Comparison of ENCODE assay signal across 14 cellular contexts in the genomic region with DNA sequence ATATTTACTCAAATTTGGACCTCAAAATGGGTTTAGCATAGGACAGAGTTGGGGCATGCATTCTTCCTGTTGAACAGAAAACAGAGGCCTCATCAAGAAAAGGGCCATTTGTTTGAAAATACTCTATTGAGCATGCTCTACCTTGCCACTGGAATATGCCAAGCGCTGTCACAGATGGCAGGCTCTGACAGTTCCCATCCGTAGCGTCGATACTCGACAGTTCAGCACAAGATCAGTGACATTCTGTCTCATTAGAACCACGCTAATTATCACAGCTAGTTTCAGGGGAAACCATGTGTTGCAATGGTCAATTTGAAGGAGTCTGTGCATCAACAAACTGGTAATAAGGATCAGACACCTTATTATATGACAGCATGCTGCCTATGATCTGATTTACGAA. TPM values are rescaled to one million over a fixed set of nuclear protein-coding genes. Genes with fewer than 3 reads are reported as not detected.
DNase-seq lines count a peak whose midpoint lies in the region; ATAC-seq and TF ChIP-seq lines count a peak whose summit lies in the region.
"Had no signal": no experiment of that assay in that cellular context is flagged by ENCODE, and none has a peak within 500 bp of the region (broad histone marks: within the 10 kb centered on the region; RNA-seq: fewer than 3 reads in every experiment).

No MANE protein-coding gene starts in this region.

- CTCF ChIA-PET in activated naive CD4-positive, alpha-beta T cell treated with anti-CD3 and anti-CD28 coated beads for 36 hours (lab: Charles Lee), result no interaction called here

- no peak overlapping the region for H3K4me3 ChIP-seq in adrenal gland
- H3K4me3 ChIP-seq: lower lobe of right lung had no signal

- no peaks in the 10 kb centered on the region for H3K9me3 Mint-ChIP-seq in activated naive CD4-positive, alpha-beta T cell treated with anti-CD3 and anti-CD28 coated beads for 36 hours
- no peaks in the 10 kb centered on the region for H3K9me3 Mint-ChIP-seq in activated naive CD8-positive, alpha-beta T cell treated with anti-CD3 and anti-CD28 coated beads, Interleukin-2, amount 50 U/mL, for 24 hours
- H3K9me3 Mint-ChIP-seq in type B pancreatic cell, result no peaks in the 10 kb centered on the region
- H3K9me3 Mint-ChIP-seq: nephron had no signal

- no peak for TF ChIP-seq POLR2A in adrenal gland (IDR thresholded peaks at IDR 0.05)

- peaks cover 75% of the 10 kb centered on the region for H3K36me3 Mint-ChIP-seq in activated naive CD4-positive, alpha-beta T cell treated with anti-CD3 and anti-CD28 coated beads for 36 hours (ENCODE audit: low read depth)
- H3K36me3 Mint-ChIP-seq in activated naive CD8-positive, alpha-beta T cell treated with anti-CD3 and anti-CD28 coated beads, Interleukin-2, amount 50 U/mL, for 24 hours (ENCODE audit: low read depth), result peaks cover 83% of the 10 kb centered on the region
- peaks cover 23% of the 10 kb centered on the region for H3K36me3 Mint-ChIP-seq in type B pancreatic cell

- ATAC-seq in activated naive CD8-positive, alpha-beta T cell treated with anti-CD3 and anti-CD28 coated beads, Interleukin-2, amount 50 U/mL, for 24 hours, result peak; percentile 25
- ATAC-seq: HepG2, lower lobe of right lung, PC-3 had no signal

- no peak overlapping the region for H3K4me3 Mint-ChIP-seq in activated naive CD4-positive, alpha-beta T cell treated with anti-CD3 and anti-CD28 coated beads for 36 hours
- peak overlapping the region; percentile 28 for H3K4me3 Mint-ChIP-seq in activated naive CD8-positive, alpha-beta T cell treated with anti-CD3 and anti-CD28 coated beads, Interleukin-2, amount 50 U/mL, for 24 hours
- no peak overlapping the region for H3K4me3 Mint-ChIP-seq in type B pancreatic cell

- no peaks in the 10 kb centered on the region for H3K27me3 ChIP-seq in adrenal gland

- DNase-seq in activated naive CD4-positive, alpha-beta T cell treated with anti-CD3 and anti-CD28 coated beads for 36 hours, result no peak
- no peak for DNase-seq in activated naive CD4-positive, alpha-beta T cell treated with anti-CD3 and anti-CD28 coated beads, Interleukin-2, amount 50 U/mL, for 16 hours
- DNase-seq in NCI-H1930 (lab: John Stamatoyannopoulos, UW) (peak; percentile 60 to 82), type B pancreatic cell (ENCODE audit: extremely low spot score, unreplicated experiment) (no peak), NCI-H2227 treated with DMSO at 0.1 percent for 48 hours (lab: John Stamatoyannopoulos, UW) (no peak), adrenal gland (no peak)
- DNase-seq in activated naive CD8-positive, alpha-beta T cell treated with anti-CD3 and anti-CD28 coated beads, Interleukin-2, amount 50 U/mL, for 24 hours, result no peak
- DNase-seq: AML-193, lower lobe of right lung, NCI-H446, PC-3, WERI-Rb-1 had no signal

- intact Hi-C loops in activated naive CD4-positive, alpha-beta T cell treated with anti-CD3 and anti-CD28 coated beads for 36 hours (cut with micrococcal nuclease), result no loop called here
- intact Hi-C loops in adrenal gland (cut with DNase I), result no loop called here

- no peaks in the 10 kb centered on the region for H3K27me3 Mint-ChIP-seq in activated naive CD4-positive, alpha-beta T cell treated with anti-CD3 and anti-CD28 coated beads for 36 hours (ENCODE audit: low read depth)
- H3K27me3 Mint-ChIP-seq in activated naive CD8-positive, alpha-beta T cell treated with anti-CD3 and anti-CD28 coated beads, Interleukin-2, amount 50 U/mL, for 24 hours, result no peaks in the 10 kb centered on the region
- no peaks in the 10 kb centered on the region for H3K27me3 Mint-ChIP-seq in type B pancreatic cell

- peak overlapping the region; percentile 79 for H3K27ac Mint-ChIP-seq in activated naive CD4-positive, alpha-beta T cell treated with anti-CD3 and anti-CD28 coated beads for 36 hours
- H3K27ac Mint-ChIP-seq in activated naive CD8-positive, alpha-beta T cell treated with anti-CD3 and anti-CD28 coated beads, Interleukin-2, amount 50 U/mL, for 24 hours, result peak overlapping the region; percentile 84
- H3K27ac Mint-ChIP-seq in type B pancreatic cell, result peak overlapping the region; percentile 11

- no peaks in the 10 kb centered on the region for H3K9me3 ChIP-seq in adrenal gland (replicated peaks in 1 of 3)
- H3K9me3 ChIP-seq: lower lobe of right lung had no signal

- peaks cover 92% of the 10 kb centered on the region for H3K4me1 Mint-ChIP-seq in activated naive CD4-positive, alpha-beta T cell treated with anti-CD3 and anti-CD28 coated beads for 36 hours (ENCODE audit: low read depth)
- peaks cover 77% of the 10 kb centered on the region for H3K4me1 Mint-ChIP-seq in activated naive CD8-positive, alpha-beta T cell treated with anti-CD3 and anti-CD28 coated beads, Interleukin-2, amount 50 U/mL, for 24 hours
- H3K4me1 Mint-ChIP-seq in type B pancreatic cell (ENCODE audit: unreplicated experiment), result peaks cover 14% of the 10 kb centered on the region

- no peaks in the 10 kb centered on the region for H3K36me3 ChIP-seq in adrenal gland (replicated peaks in 1 of 2)
- H3K36me3 ChIP-seq: WERI-Rb-1 had no signal

- no peaks in the 10 kb centered on the region for H3K4me1 ChIP-seq in adrenal gland (replicated peaks in 1 of 2)
- H3K4me1 ChIP-seq: lower lobe of right lung had no signal

- WGBS in adrenal gland, 4 donors, result 85 to 95% (median 92%) methylated on average over 7 of the region's 7 CpGs

- TF ChIP-seq CTCF in type B pancreatic cell (conservative IDR thresholded peaks at IDR 0.05) (no peak), adrenal gland (IDR thresholded peaks at IDR 0.05) (no peak)

- H3K27ac ChIP-seq in adrenal gland, result no peak overlapping the region
- H3K27ac ChIP-seq: lower lobe of right lung, WERI-Rb-1 had no signal

RNA-seq across cellular contexts. Expression of gene SATB1, which starts 54.5 kb away (rescaled TPM):
- 100 to 1,000 TPM; 303 to 305 TPM for total RNA-seq in activated naive CD4-positive, alpha-beta T cell treated with anti-CD3 and anti-CD28 coated beads for 36 hours
- total RNA-seq in type B pancreatic cell (ENCODE audit: low replicate concordance), result 37.1 and 39.9 TPM in 2 replicates
- 10 to 100 TPM in 7 of 8 donors, 1 to 10 TPM in 1; 9.8 to 31.5 (median 19.5) TPM for total RNA-seq in adrenal gland
- 10 to 100 TPM in 2 of 3 donors, 1 to 10 TPM in 1; 9.1 to 12.3 (median 12.3) TPM for polyA plus RNA-seq in adrenal gland
- total RNA-seq: HepG2 had no signal

Comparison
In these comparisons a context has a peak if more than half of its experiments do, and no peak if none do; other contexts are left out.
1. DNase-seq: peak in NCI-H1930 (2 of 2); none in activated naive CD4-positive, alpha-beta T cell treated with anti-CD3 and anti-CD28 coated beads for 36 hours (single experiment), activated naive CD4-positive, alpha-beta T cell treated with anti-CD3 and anti-CD28 coated beads, Interleukin-2, amount 50 U/mL, for 16 hours (single experiment), activated naive CD8-positive, alpha-beta T cell treated with anti-CD3 and anti-CD28 coated beads, Interleukin-2, amount 50 U/mL, for 24 hours (single experiment), type B pancreatic cell (single experiment), NCI-H2227 treated with DMSO at 0.1 percent for 48 hours (single experiment) and adrenal gland (0 of 7).
2. H3K27ac Mint-ChIP-seq: peak in every context shown above with its lines; median percentile 84 in activated naive CD8-positive, alpha-beta T cell treated with anti-CD3 and anti-CD28 coated beads, Interleukin-2, amount 50 U/mL, for 24 hours; 79 in activated naive CD4-positive, alpha-beta T cell treated with anti-CD3 and anti-CD28 coated beads for 36 hours; 11 in type B pancreatic cell.